8 cellular contexts compared by ENCODE assay signal in the genomic region with DNA sequence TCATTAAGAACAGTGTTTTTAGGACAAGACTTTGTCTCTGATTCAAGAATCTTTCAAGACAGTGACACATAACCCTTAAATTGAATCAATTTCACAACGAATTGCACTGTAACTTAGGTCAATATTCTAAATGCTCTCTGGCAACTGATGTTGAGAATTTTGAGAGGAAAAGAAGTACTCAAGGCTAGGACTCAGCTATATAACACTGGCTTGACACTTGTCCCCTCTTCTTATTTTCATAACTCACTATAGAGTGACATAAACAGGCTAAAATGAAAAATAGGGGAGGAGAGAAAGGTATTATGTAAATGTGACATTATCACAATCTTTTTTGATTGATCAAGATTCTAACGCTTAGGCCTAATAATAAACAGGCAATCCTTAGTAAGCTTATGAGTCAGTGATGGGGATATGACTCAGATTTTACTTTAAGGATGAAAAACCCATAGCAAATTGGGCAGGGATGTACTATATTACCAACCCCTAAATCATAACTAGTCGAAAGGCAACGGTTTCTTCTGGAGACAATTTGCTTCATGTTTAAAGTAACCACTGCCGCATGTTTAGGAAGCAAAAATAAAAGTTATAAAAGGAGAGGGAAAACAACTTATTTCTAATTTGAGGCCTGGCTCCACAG. TPM values are rescaled to one million over a fixed set of nuclear protein-coding genes. Genes with fewer than 3 reads are reported as not detected.
DNase-seq lines count a peak whose midpoint lies in the region; ATAC-seq and TF ChIP-seq lines count a peak whose summit lies in the region.

No MANE protein-coding gene starts in this region.

- H3K9ac ChIP-seq in DND-41 (ENCODE audit: low read depth, low read length) = peak overlapping the region; percentile 15; the same call in 1 of the 2 replicates

- peak overlapping the region in 1 of 2 experiments; percentile 23; a peak in 2 of 4 replicates for H3K4me3 ChIP-seq in DND-41 (ENCODE audit: low read depth in 1 of 2, low read length in 2 of 2)

- peaks cover 42% of the 10 kb centered on the region for H3K36me3 Mint-ChIP-seq in brain

- H3K4me1 ChIP-seq in DND-41 (ENCODE audit: insufficient read depth, low read length) = peaks cover 86% of the 10 kb centered on the region

- peak overlapping the region; percentile 21 to 100 (median 80) for H3K27ac Mint-ChIP-seq in brain

- peak overlapping the region; percentile 63 for H3K4me2 ChIP-seq in DND-41 (ENCODE audit: insufficient read depth, low read length)

- no peak for DNase-seq in DND-41
- peak; percentile 78 for DNase-seq in M059J (ENCODE audit: low read depth)
- no peak for DNase-seq in omental fat pad (ENCODE audit: low spot score)
- DNase-seq in HuH-7.5 (ENCODE audit: low spot score) = no peak
- DNase-seq in inferior parietal cortex (ENCODE audit: extremely low spot score) = no peak

- no peak for ATAC-seq in DND-41 (ENCODE audit: insufficient read depth, low read depth)
- ATAC-seq in omental fat pad (ENCODE audit: low FRiP score) = peak; percentile 73
- no peak for ATAC-seq in HG03097 (IDR thresholded peaks at IDR 0.05; ENCODE audit: low FRiP score, unreplicated experiment)
- no peak for ATAC-seq in GM21529 (IDR thresholded peaks at IDR 0.05; ENCODE audit: unreplicated experiment)

- H3K79me2 ChIP-seq in DND-41 (ENCODE audit: insufficient read depth, low read length) = peaks cover 100% of the 10 kb centered on the region

- no peaks in the 10 kb centered on the region for H3K27me3 ChIP-seq in DND-41 (ENCODE audit: insufficient read depth, low read length, poor library complexity)

- TF ChIP-seq CTCF in DND-41 (IDR thresholded peaks at IDR 0.05; ENCODE audit: borderline replicate concordance, extremely low read depth, low read length, poor library complexity, severe bottlenecking) (no peak), brain (conservative IDR thresholded peaks at IDR 0.05) (no peak), omental fat pad (IDR thresholded peaks at IDR 0.05) (no peak)

- no peak overlapping the region for H2AFZ ChIP-seq in DND-41 (ENCODE audit: low read depth, low read length)

- H3K4me3 Mint-ChIP-seq in brain = peak overlapping the region; percentile 43 to 97 (median 78)

- H3K9me3 Mint-ChIP-seq in brain = peaks cover 0 to 2% (median 0%) of the 10 kb centered on the region in 5 experiments

- no peaks in the 10 kb centered on the region for H3K27me3 Mint-ChIP-seq in brain

- H4K20me1 ChIP-seq in DND-41 (ENCODE audit: insufficient read depth, low read length) = peaks cover 70% of the 10 kb centered on the region

- peak overlapping the region; percentile 64 for H3K27ac ChIP-seq in DND-41 (ENCODE audit: low read length)

- H3K4me1 Mint-ChIP-seq in brain = peaks cover 96% of the 10 kb centered on the region

- H3K36me3 ChIP-seq in DND-41 (ENCODE audit: insufficient read depth, low read length) = peaks cover 45% of the 10 kb centered on the region

- H3K9me3 ChIP-seq in DND-41 (ENCODE audit: insufficient read depth, low read length, severe bottlenecking) = no peaks in the 10 kb centered on the region

RNA-seq across cellular contexts. Expression of gene BTG1, which starts 10.9 kb away (rescaled TPM):
- total RNA-seq in M059J (2014; rRNA removed; shearing (Covaris generic)) = 10.2 and 14.4 TPM in 2 replicates
- 72.6 TPM for polyA plus RNA-seq in brain (ENCODE audit: insufficient read depth, low read depth, low replicate concordance)
- total RNA-seq in omental fat pad = 100 to 1,000 TPM in 1 of 4 donors, 10 to 100 TPM in 3; 57.8 to 101 (median 75.6) TPM
